ENCODE assay signal across 20 cellular contexts in the genomic region with DNA sequence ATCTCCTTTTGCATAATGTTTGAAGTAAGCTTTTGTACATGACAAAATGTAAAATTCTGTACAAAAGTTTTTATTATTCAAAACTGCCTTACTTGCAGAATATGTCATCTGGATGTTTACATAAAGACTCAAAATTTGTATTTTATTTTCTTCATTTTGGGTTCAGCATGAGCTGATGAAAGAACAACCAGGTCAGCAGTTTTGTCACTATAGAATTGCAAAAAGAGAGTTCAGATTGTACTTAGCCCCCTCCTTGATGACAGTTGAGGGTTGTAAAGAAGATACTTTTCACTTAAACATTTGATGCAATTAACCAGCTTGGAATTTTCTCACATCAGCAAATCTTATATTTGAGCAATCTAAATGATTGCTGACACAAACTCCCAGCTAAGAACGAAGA.
A peak's percentile ranks its signal among the peaks of the same experiment; 100 is the strongest.
DNase-seq lines count a peak whose midpoint lies in the region; ATAC-seq, FAIRE-seq and TF ChIP-seq lines count a peak whose summit lies in the region.
"Had no signal": no experiment of that assay in that cellular context is flagged by ENCODE, and none has a peak within 500 bp of the region (broad histone marks: within the 10 kb centered on the region; RNA-seq: fewer than 3 reads in every experiment).

No MANE protein-coding gene starts in this region.

- no peak for DNase-seq in HepG2 (ENCODE audit: low spot score)
- DNase-seq in right lobe of liver, result no peak
- DNase-seq in SK-N-MC (ENCODE audit: low read depth, low spot score), result no peak
- DNase-seq in left lung, result no peak
- DNase-seq: ACHN; BE2C; C1 segment of cervical spinal cord; CD4-positive, alpha-beta memory T cell; CD4-positive, CD25-positive, alpha-beta regulatory T cell; CD8-positive, alpha-beta memory T cell; COR-L47; DMS79 treated with DMSO at 0.1 percent for 48 hours; GF-D8 had no signal

- no peak overlapping the region for H3K4me3 Mint-ChIP-seq in stimulated activated memory B cell treated with anti-CD40 and anti-IgM and Interleukin-4, amounts not matched to agents 10 μg/mL and 1 μg/mL and 100 μg/mL, for 72 hours
- H3K4me3 Mint-ChIP-seq: CD14-positive monocyte; CD4-positive, alpha-beta memory T cell; CD4-positive, CD25-positive, alpha-beta regulatory T cell; CD8-positive, alpha-beta memory T cell had no signal

- H3K4me1 ChIP-seq in HepG2 (ENCODE audit: insufficient read depth, low read length), result no peaks in the 10 kb centered on the region
- H3K4me1 ChIP-seq in right lobe of liver, result no peaks in the 10 kb centered on the region
- H3K4me1 ChIP-seq in left lung, result no peaks in the 10 kb centered on the region
- H3K4me1 ChIP-seq: BE2C, BLaER1 had no signal

- 0% methylated on average over 1 of the region's 1 CpG for WGBS in HepG2 (ENCODE audit: low lambda C conversion rate)
- 43% methylated on average over 1 of the region's 1 CpG for WGBS in right lobe of liver (ENCODE audit: insufficient coverage, low coverage, low lambda C conversion rate, missing lambda C conversion rate)

- TF ChIP-seq CTCF in HepG2 (CRISPR knock-in tag; IDR thresholded peaks at IDR 0.05) (no peak), right lobe of liver (IDR thresholded peaks at IDR 0.05) (no peak), left lung (IDR thresholded peaks at IDR 0.05) (no peak)

- H3K27ac ChIP-seq in HepG2 (ENCODE audit: extremely low read length, insufficient read depth, low read length), result no peak overlapping the region
- H3K27ac ChIP-seq in right lobe of liver, result no peak overlapping the region
- H3K27ac ChIP-seq in SK-N-MC, result peak overlapping the region; percentile 7; the same call in 1 of the 2 replicates
- H3K27ac ChIP-seq in left lung, result no peak overlapping the region
- H3K27ac ChIP-seq: 22Rv1, BLaER1 had no signal

- in situ Hi-C loops in HepG2 (cut with HindIII; ENCODE audit: extremely low pct_ligation_motif_present, low pct_unique_long_range_greater_than_20kb), result no loop called here

- no peak overlapping the region for H3K27ac Mint-ChIP-seq in stimulated activated memory B cell treated with anti-CD40 and anti-IgM and Interleukin-4, amounts not matched to agents 10 μg/mL and 1 μg/mL and 100 μg/mL, for 72 hours
- H3K27ac Mint-ChIP-seq: CD14-positive monocyte; CD4-positive, alpha-beta memory T cell; CD4-positive, CD25-positive, alpha-beta regulatory T cell had no signal

- H3K4me1 Mint-ChIP-seq in stimulated activated memory B cell treated with anti-CD40 and anti-IgM and Interleukin-4, amounts not matched to agents 10 μg/mL and 1 μg/mL and 100 μg/mL, for 72 hours, result no peaks in the 10 kb centered on the region
- H3K4me1 Mint-ChIP-seq: CD14-positive monocyte; CD4-positive, alpha-beta memory T cell; CD4-positive, CD25-positive, alpha-beta regulatory T cell; CD8-positive, alpha-beta memory T cell had no signal

- POLR2A ChIA-PET in HepG2 (lab: Yijun Ruan, JAX), result no interaction called here

- no peak overlapping the region for H2AFZ ChIP-seq in HepG2 (ENCODE audit: low read length)

- H3K36me3 Mint-ChIP-seq in stimulated activated memory B cell treated with anti-CD40 and anti-IgM and Interleukin-4, amounts not matched to agents 10 μg/mL and 1 μg/mL and 100 μg/mL, for 72 hours, result no peaks in the 10 kb centered on the region
- H3K36me3 Mint-ChIP-seq: CD14-positive monocyte; CD4-positive, alpha-beta memory T cell; CD4-positive, CD25-positive, alpha-beta regulatory T cell; CD8-positive, alpha-beta memory T cell had no signal

- no peaks in the 10 kb centered on the region for H3K36me3 ChIP-seq in HepG2 (replicated peaks in 1 of 2; ENCODE audit: control insufficient read depth in 1 of 2, insufficient read depth in 2 of 2, low read length in 2 of 2)
- H3K36me3 ChIP-seq in right lobe of liver, result no peaks in the 10 kb centered on the region
- H3K36me3 ChIP-seq in SK-N-MC (ENCODE audit: insufficient read depth, low read length), result no peaks in the 10 kb centered on the region
- no peaks in the 10 kb centered on the region for H3K36me3 ChIP-seq in left lung
- H3K36me3 ChIP-seq: BE2C, BLaER1 had no signal

- H3K4me2 ChIP-seq in HepG2 (ENCODE audit: low read depth, low read length), result no peak overlapping the region
- H3K4me2 ChIP-seq: BLaER1 had no signal

- TF ChIP-seq RAD21 in HepG2 (CRISPR knock-in tag; IDR thresholded peaks at IDR 0.05), result no peak

- H3K27me3 ChIP-seq in HepG2 (ENCODE audit: control insufficient read depth in 1 of 2, insufficient read depth in 2 of 2, low read length in 2 of 2) (no peaks in the 10 kb centered on the region), right lobe of liver (no peaks in the 10 kb centered on the region), left lung (no peaks in the 10 kb centered on the region)
- H3K27me3 ChIP-seq: BE2C, BLaER1 had no signal

- ATAC-seq in HepG2 (no peak), right lobe of liver (no peak), left lung (no peak)
- ATAC-seq in stimulated activated memory B cell treated with anti-CD40 and anti-IgM and Interleukin-4, amounts not matched to agents 10 μg/mL and 1 μg/mL and 100 μg/mL, for 72 hours, result no peak

- peaks cover 5% of the 10 kb centered on the region for H3K9me3 Mint-ChIP-seq in stimulated activated memory B cell treated with anti-CD40 and anti-IgM and Interleukin-4, amounts not matched to agents 10 μg/mL and 1 μg/mL and 100 μg/mL, for 72 hours

- no peak overlapping the region for H3K9ac ChIP-seq in HepG2 (ENCODE audit: insufficient read depth, low read depth, low read length)
- H3K9ac ChIP-seq in SK-N-MC (ENCODE audit: insufficient read length), result no peak overlapping the region
- H3K9ac ChIP-seq: BLaER1 had no signal

- H3K79me2 ChIP-seq in HepG2 (ENCODE audit: insufficient read depth, low read length), result no peaks in the 10 kb centered on the region

- BruUV-seq in HepG2 (replicated peaks; lab: Mats Ljungman, UMichigan), result no TSS peak

- no peaks in the 10 kb centered on the region for H4K20me1 ChIP-seq in HepG2 (ENCODE audit: insufficient read depth, low read length)
- H4K20me1 ChIP-seq: BLaER1 had no signal

- no peaks in the 10 kb centered on the region for H3K27me3 Mint-ChIP-seq in stimulated activated memory B cell treated with anti-CD40 and anti-IgM and Interleukin-4, amounts not matched to agents 10 μg/mL and 1 μg/mL and 100 μg/mL, for 72 hours
- H3K27me3 Mint-ChIP-seq: CD4-positive, alpha-beta memory T cell; CD4-positive, CD25-positive, alpha-beta regulatory T cell; CD8-positive, alpha-beta memory T cell had no signal

- no peak for TF ChIP-seq POLR2A in HepG2 (IDR thresholded peaks at IDR 0.05; ENCODE audit: insufficient read depth in 1 of 2, low read depth in 2 of 2, low read length in 2 of 2)
- TF ChIP-seq POLR2A in right lobe of liver (IDR thresholded peaks at IDR 0.05), result no peak

- intact Hi-C loops in HepG2 (cut with micrococcal nuclease; ENCODE audit: unreplicated experiment) (no loop called here), right lobe of liver (cut with DNase I) (no loop called here), left lung (cut with DNase I) (no loop called here)

- H3K9me3 ChIP-seq in HepG2 (ENCODE audit: low read length) (no peaks in the 10 kb centered on the region), right lobe of liver (no peaks in the 10 kb centered on the region), SK-N-MC (ENCODE audit: low read depth, low read length) (no peaks in the 10 kb centered on the region), left lung (peaks cover 0 to 2% of the 10 kb centered on the region in 2 donors)
- H3K9me3 ChIP-seq: BE2C, BLaER1 had no signal

- H3K4me3 ChIP-seq in HepG2 (replicated peaks in 1 of 3; ENCODE audit: insufficient read depth in 1 of 3, low read depth in 2 of 3, low read length in 3 of 3) (no peak overlapping the region), right lobe of liver (no peak overlapping the region), SK-N-MC (peak overlapping the region; percentile 14; the same call in 1 of the 2 replicates), left lung (no peak overlapping the region)
- H3K4me3 ChIP-seq: BLaER1 had no signal

- TF ChIP-seq EP300 in HepG2 (IDR thresholded peaks at IDR 0.05; ENCODE audit: low read depth in 2 of 2, low read length in 2 of 2) (no peak), HepG2 (CRISPR knock-in tag; IDR thresholded peaks at IDR 0.05; ENCODE audit: borderline replicate concordance) (no peak)

- no peak for FAIRE-seq in HepG2 (lab: Jason Lieb, UNC)
- FAIRE-seq: G401.6, GM12891, GM19239 had no signal

- CTCF ChIA-PET in HepG2 (lab: Yijun Ruan, JAX; ENCODE audit: low intra/inter-chr PET ratio, low total read pairs), result no interaction called here

TF ChIP-seq in HepG2, 621 proteins besides CTCF, POLR2A, EP300 and RAD21 (continues in another document):
- TF ChIP-seq POLR2AphosphoS5 (IDR thresholded peaks at IDR 0.05; ENCODE audit: low read depth, low read length), result no peak
- TF ChIP-seq MAFF (IDR thresholded peaks at IDR 0.05; ENCODE audit: low read depth, low read length), result peak; percentile 60
- TF ChIP-seq, protein P1, sequence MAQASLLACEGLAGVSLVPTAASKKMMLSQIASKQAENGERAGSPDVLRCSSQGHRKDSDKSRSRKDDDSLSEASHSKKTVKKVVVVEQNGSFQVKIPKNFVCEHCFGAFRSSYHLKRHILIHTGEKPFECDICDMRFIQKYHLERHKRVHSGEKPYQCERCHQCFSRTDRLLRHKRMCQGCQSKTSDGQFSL (CRISPR knock-in tag; IDR thresholded peaks at IDR 0.05), result no peak
- TF ChIP-seq GABPB1 (CRISPR knock-in tag; IDR thresholded peaks at IDR 0.05), result no peak
- no peak for TF ChIP-seq REST (IDR thresholded peaks at IDR 0.05; ENCODE audit: borderline replicate concordance in 1 of 2, low read depth in 1 of 2, low read length in 2 of 2)
- no peak for TF ChIP-seq ZNF720 (CRISPR knock-in tag; IDR thresholded peaks at IDR 0.05)
